8 cellular contexts compared by ENCODE assay signal in genomic region chr11:2267871-2268825, GRCh38. TPM values are rescaled to one million over a fixed set of nuclear protein-coding genes. Genes with fewer than 3 reads are reported as not detected.
A peak's percentile ranks its signal among the peaks of the same experiment; 100 is the strongest.
DNase-seq lines count a peak whose midpoint lies in the region; ATAC-seq and TF ChIP-seq lines count a peak whose summit lies in the region.
"Had no signal": no experiment of that assay in that cellular context is flagged by ENCODE, and none has a peak within 500 bp of the region (broad histone marks: within the 10 kb centered on the region; RNA-seq: fewer than 3 reads in every experiment).

No MANE protein-coding gene starts in this region.

- peaks cover 4 to 13% of the 10 kb centered on the region in 2 experiments for H3K4me1 Mint-ChIP-seq in H9
- H3K4me1 Mint-ChIP-seq in activated B cell treated with CpG ODN at 0.5 μM for 24 hours: peaks cover 41% of the 10 kb centered on the region

- peak; percentile 42 for DNase-seq in H9
- DNase-seq in activated B cell treated with CpG ODN at 0.5 μM for 24 hours: no peak
- DNase-seq in iPS-NIHi11 (ENCODE audit: low spot score): peak; percentile 36
- DNase-seq in sciatic nerve (ENCODE audit: low spot score): peak; percentile 58
- no peak for DNase-seq in NCI-H1694 (lab: John Stamatoyannopoulos, UW)
- DNase-seq in NCI-H2107 treated with DMSO at 0.1 percent for 48 hours (lab: John Stamatoyannopoulos, UW; ENCODE audit: unreplicated experiment): no peak

- H3K27me3 Mint-ChIP-seq in H9 (ENCODE audit: low read depth): peaks cover 89% of the 10 kb centered on the region
- H3K27me3 Mint-ChIP-seq in activated B cell treated with CpG ODN at 0.5 μM for 24 hours: peaks cover 6% of the 10 kb centered on the region

- no peak overlapping the region for H3K23ac ChIP-seq in H9 (ENCODE audit: insufficient read length, low read depth, low read length)

- no peak overlapping the region for H4K8ac ChIP-seq in H9 (replicated peaks; ENCODE audit: insufficient read length, low read depth, low read length)

- intact Hi-C loops in activated B cell treated with CpG ODN at 0.5 μM for 24 hours (cut with micrococcal nuclease): loop anchor here (2.0 to 5.0 kb wide), 3 partner anchors 47 to 416 kb away; partner anchors contain the start of gene LSP1
- intact Hi-C loops in sciatic nerve (cut with DNase I): no loop called here

- peak overlapping the region; percentile 13 for H3K4me2 ChIP-seq in H9 (ENCODE audit: insufficient read depth, insufficient read length, low read length)

- H2BK15ac ChIP-seq in H9 (ENCODE audit: low read depth, low read length): no peak overlapping the region

- no peak overlapping the region for H2BK20ac ChIP-seq in H9 (ENCODE audit: low read depth, low read length, poor library complexity, severe bottlenecking)

- no peak overlapping the region for H3K56ac ChIP-seq in H9 (ENCODE audit: insufficient read length, low read depth, low read length)

- H3K23me2 ChIP-seq in H9 (ENCODE audit: insufficient read length, low read depth, low read length, poor library complexity, severe bottlenecking): peaks cover 7% of the 10 kb centered on the region

- no peak overlapping the region for H2BK120ac ChIP-seq in H9 (ENCODE audit: low read depth, low read length, poor library complexity, severe bottlenecking)

- H3T11ph ChIP-seq in H9 (ENCODE audit: low read length): no peak overlapping the region

- H3K27ac ChIP-seq in H9 (ENCODE audit: insufficient read length, low read depth, low read length): no peak overlapping the region

- H3K4me1 ChIP-seq in H9 (ENCODE audit: insufficient read depth, low read length): no peaks in the 10 kb centered on the region

- no peak overlapping the region for H3K9ac ChIP-seq in H9 (ENCODE audit: extremely low read depth, insufficient read length, low read length)

- no peak overlapping the region for H2AFZ ChIP-seq in H9 (ENCODE audit: low read length)

- WGBS in H9 (ENCODE audit: extremely low coverage, insufficient read length, low lambda C conversion rate): no CpG with 5 or more reads among the region's 26 CpGs

- H3K9me3 Mint-ChIP-seq in H9: peaks cover 0 to 3% of the 10 kb centered on the region in 2 experiments; a peak in 4 of 5 replicates
- H3K9me3 Mint-ChIP-seq in activated B cell treated with CpG ODN at 0.5 μM for 24 hours: no peaks in the 10 kb centered on the region

- H3K27ac Mint-ChIP-seq in H9 (no peak overlapping the region), activated B cell treated with CpG ODN at 0.5 μM for 24 hours (peak overlapping the region; percentile 65)

- POLR2A ChIA-PET in activated B cell treated with CpG ODN at 0.5 μM for 24 hours (lab: Charles Lee): interaction anchor here (0.6 to 1.7 kb wide), 4 partner anchors 34 to 432 kb away, joined by 3 to 7 read pairs (median 4); partner anchors contain the start of genes C11orf21, CD81, KCNQ1OT1 and TSPAN32

- no peak overlapping the region for H2BK5ac ChIP-seq in H9 (ENCODE audit: insufficient read length, low read length)

- no peak overlapping the region for H4K91ac ChIP-seq in H9 (ENCODE audit: insufficient read length, low read depth, low read length)

- TF ChIP-seq CTCF in H9 (conservative IDR thresholded peaks at IDR 0.05) (no peak), activated B cell treated with CpG ODN at 0.5 μM for 24 hours (IDR thresholded peaks at IDR 0.05) (no peak)

- H4K20me1 ChIP-seq in H9 (ENCODE audit: control insufficient read depth, insufficient read depth, insufficient read length): peaks cover 4% of the 10 kb centered on the region

- H3K18ac ChIP-seq in H9 (ENCODE audit: insufficient read length, low read depth, low read length): no peak overlapping the region

- H3K79me2 ChIP-seq in H9 (ENCODE audit: insufficient read depth, low read length): no peaks in the 10 kb centered on the region

- CTCF ChIA-PET in activated B cell treated with CpG ODN at 0.5 μM for 24 hours (lab: Charles Lee): interaction anchor here (1.0 to 1.6 kb wide), 2 partner anchors 31 to 36 kb away, joined by 3 to 5 read pairs; no protein-coding TSS in a partner anchor

- H2BK12ac ChIP-seq in H9 (ENCODE audit: insufficient read length, low read depth, low read length): no peak overlapping the region

- no peaks in the 10 kb centered on the region for H3K9me3 ChIP-seq in H9 (ENCODE audit: control insufficient read depth, low read depth, low read length)

- no peak overlapping the region for H2AK5ac ChIP-seq in H9 (ENCODE audit: insufficient read length, low read length)

- H3K36me3 Mint-ChIP-seq in H9 (ENCODE audit: insufficient read depth in 1 of 3, low read depth in 3 of 3) (no peaks in the 10 kb centered on the region; a peak in 1 of 7 replicates), activated B cell treated with CpG ODN at 0.5 μM for 24 hours (ENCODE audit: low read depth) (no peaks in the 10 kb centered on the region)

- H3K4me3 Mint-ChIP-seq in H9: peak overlapping the region; percentile 55 to 73
- H3K4me3 Mint-ChIP-seq in activated B cell treated with CpG ODN at 0.5 μM for 24 hours: peak overlapping the region; percentile 57

- H3K79me1 ChIP-seq in H9 (ENCODE audit: insufficient read depth, low read depth, low read length, poor library complexity, severe bottlenecking): no peaks in the 10 kb centered on the region

- H3K4ac ChIP-seq in H9 (ENCODE audit: low read depth, low read length): no peak overlapping the region

- H3K14ac ChIP-seq in H9 (ENCODE audit: insufficient read depth, low read length): no peak overlapping the region

- no peak overlapping the region for H4K5ac ChIP-seq in H9 (ENCODE audit: insufficient read length, low read depth, low read length)

- H3K27me3 ChIP-seq in H9 (ENCODE audit: insufficient read depth, low read length): peaks cover 32% of the 10 kb centered on the region; the same call in 1 of the 2 replicates

- ATAC-seq in activated B cell treated with CpG ODN at 0.5 μM for 24 hours (ENCODE audit: low read depth) (no peak), sciatic nerve (no peak), GM18511 (IDR thresholded peaks at IDR 0.05; ENCODE audit: unreplicated experiment) (no peak)

RNA-seq across cellular contexts. Expression of gene ASCL2, which starts 2.2 kb away (rescaled TPM):
- total RNA-seq in H9 (2021) (0.35 TPM in 2 replicates), activated B cell treated with CpG ODN at 0.5 μM for 24 hours (1.3 and 1.4 TPM in 2 replicates), sciatic nerve (0.80 TPM)
- total RNA-seq: T-helper 1 cell treated with Interleukin-12 subunit alpha and Interleukin-12 subunit beta and Interleukin-4 antibody, amounts not matched to agents 30 ng/mL and 1 ng/mL, for 36 hours had no signal

RNA-seq across cellular contexts. Expression of gene C11orf21, which starts 33.6 kb away (rescaled TPM):
- total RNA-seq in H9 (2021): not detected in 2 replicates
- total RNA-seq in activated B cell treated with CpG ODN at 0.5 μM for 24 hours: 5.2 and 8.8 TPM in 2 replicates
- 3.1 TPM for total RNA-seq in sciatic nerve

RNA-seq across cellular contexts. Expression of gene TSPAN32, which starts 33.7 kb away (rescaled TPM):
- total RNA-seq in H9 (2021): not detected in 2 replicates
- total RNA-seq in activated B cell treated with CpG ODN at 0.5 μM for 24 hours: 6.8 and 7.3 TPM in 2 replicates
- 7.3 TPM for total RNA-seq in sciatic nerve

Comparison
In these comparisons a context has a peak if more than half of its experiments do, and no peak if none do; other contexts are left out.
1. DNase-seq: peak in H9 (single experiment), iPS-NIHi11 (single experiment) and sciatic nerve (single experiment); none in activated B cell treated with CpG ODN at 0.5 μM for 24 hours (single experiment), NCI-H1694 (single experiment) and NCI-H2107 treated with DMSO at 0.1 percent for 48 hours (single experiment).